Comparison of ENCODE assay signal across 9 cellular contexts in genomic region chr17:14359251-14359939, GRCh38. TPM values are rescaled to one million over a fixed set of nuclear protein-coding genes. Genes with fewer than 3 reads are reported as not detected.
DNase-seq lines count a peak whose midpoint lies in the region; ATAC-seq and TF ChIP-seq lines count a peak whose summit lies in the region.
"Had no signal": no experiment of that assay in that cellular context is flagged by ENCODE, and none has a peak within 500 bp of the region (broad histone marks: within the 10 kb centered on the region; RNA-seq: fewer than 3 reads in every experiment).

No MANE protein-coding gene starts in this region.

- H3K9me3 ChIP-seq in CD4-positive, alpha-beta T cell (ENCODE audit: control insufficient read depth, low read length), result no peaks in the 10 kb centered on the region
- no peaks in the 10 kb centered on the region for H3K9me3 ChIP-seq in gastroesophageal sphincter

- H3K36me3 ChIP-seq in gastroesophageal sphincter, result no peaks in the 10 kb centered on the region

- H3K4me3 Mint-ChIP-seq in CD4-positive, alpha-beta T cell, result no peak overlapping the region
- H3K4me3 Mint-ChIP-seq: activated naive CD8-positive, alpha-beta T cell had no signal

- no peaks in the 10 kb centered on the region for H3K4me1 ChIP-seq in gastroesophageal sphincter

- TF ChIP-seq POLR2A in gastroesophageal sphincter (IDR thresholded peaks at IDR 0.05), result no peak

- H3K27ac Mint-ChIP-seq in CD4-positive, alpha-beta T cell, result no peak overlapping the region
- H3K27ac Mint-ChIP-seq: activated naive CD8-positive, alpha-beta T cell had no signal

- no peaks in the 10 kb centered on the region for H3K27me3 ChIP-seq in CD4-positive, alpha-beta T cell (ENCODE audit: control insufficient read depth, insufficient read depth, low read length)
- peaks cover 12% of the 10 kb centered on the region for H3K27me3 ChIP-seq in gastroesophageal sphincter

- H3K36me3 Mint-ChIP-seq in CD4-positive, alpha-beta T cell (ENCODE audit: low read depth), result no peaks in the 10 kb centered on the region
- H3K36me3 Mint-ChIP-seq: activated naive CD8-positive, alpha-beta T cell had no signal

- H3K4me1 Mint-ChIP-seq in CD4-positive, alpha-beta T cell (ENCODE audit: low read depth), result peaks cover 16% of the 10 kb centered on the region

- H3K27ac ChIP-seq in CD4-positive, alpha-beta T cell (ENCODE audit: low read depth, low read length), result no peak overlapping the region
- no peak overlapping the region for H3K27ac ChIP-seq in gastroesophageal sphincter

- peak; percentile 48 for ATAC-seq in CD4-positive, alpha-beta T cell (ENCODE audit: poor library complexity)
- ATAC-seq in GM19395 (IDR thresholded peaks at IDR 0.05; ENCODE audit: unreplicated experiment), result peak; percentile 98
- peak; percentile 93 for ATAC-seq in HG03342 (IDR thresholded peaks at IDR 0.05; ENCODE audit: unreplicated experiment)
- no peak for ATAC-seq in gastroesophageal sphincter

- WGBS in gastroesophageal sphincter (ENCODE audit: low coverage in 1 of 2), 2 donors, result 39% methylated on average over 4 to 5 of the region's 8 CpGs

- intact Hi-C loops in CD4-positive, alpha-beta T cell (cut with DNase I, micrococcal nuclease), result no loop called here

- H3K4me3 ChIP-seq in gastroesophageal sphincter, result no peak overlapping the region

- CTCF ChIA-PET in CD4-positive, alpha-beta T cell (lab: Charles Lee), result no interaction called here

- no peak for TF ChIP-seq EP300 in gastroesophageal sphincter (IDR thresholded peaks at IDR 0.05)

- POLR2A ChIA-PET in CD4-positive, alpha-beta T cell (lab: Charles Lee), result no interaction called here

- H3K27me3 Mint-ChIP-seq in CD4-positive, alpha-beta T cell, result no peaks in the 10 kb centered on the region
- H3K27me3 Mint-ChIP-seq: activated naive CD8-positive, alpha-beta T cell had no signal

- no peak for DNase-seq in CD4-positive, alpha-beta T cell
- DNase-seq in activated T-cell treated with anti-CD3 and anti-CD28 coated beads, Interleukin-2, amount 50 U/mL, for 48 hours, result peak; percentile 72 to 73
- peak; percentile 10 to 36 for DNase-seq in stimulated activated CD8-positive, alpha-beta memory T cell treated with anti-CD3 and anti-CD28 coated beads, Interleukin-15, amount 100 ng/mL, for 4 hours (ENCODE audit: low read depth in 2 of 2)
- DNase-seq in GF-D8 (lab: John Stamatoyannopoulos, UW), result no peak
- DNase-seq in NCI-H1105 (lab: John Stamatoyannopoulos, UW), result no peak

- H3K9me3 Mint-ChIP-seq in CD4-positive, alpha-beta T cell, result no peaks in the 10 kb centered on the region

- no peak for TF ChIP-seq CTCF in CD4-positive, alpha-beta T cell (IDR thresholded peaks at IDR 0.05)
- TF ChIP-seq CTCF in gastroesophageal sphincter (IDR thresholded peaks at IDR 0.05), result no peak

RNA-seq across cellular contexts. Expression of gene HS3ST3B1, which starts 58.5 kb away (rescaled TPM):
- 10 to 100 TPM in 1 of 2 experiments, 1 to 10 TPM in 1; 9.3 to 11.5 TPM for total RNA-seq in CD4-positive, alpha-beta T cell
- total RNA-seq in gastroesophageal sphincter, result 1 to 10 TPM; 2.6 to 4.2 (median 3.1) TPM

Comparison
In these comparisons a context has a peak if more than half of its experiments do, and no peak if none do; other contexts are left out.
1. DNase-seq: peak in activated T-cell treated with anti-CD3 and anti-CD28 coated beads, Interleukin-2, amount 50 U/mL, for 48 hours (2 of 2) and stimulated activated CD8-positive, alpha-beta memory T cell treated with anti-CD3 and anti-CD28 coated beads, Interleukin-15, amount 100 ng/mL, for 4 hours (2 of 2); none in CD4-positive, alpha-beta T cell (0 of 10), GF-D8 (single experiment) and NCI-H1105 (single experiment).